ENCODE assay signal across 26 cellular contexts in genomic region chr10:58791137-58791536, GRCh38.
A peak's percentile ranks its signal among the peaks of the same experiment; 100 is the strongest.
DNase-seq lines count a peak whose midpoint lies in the region; ATAC-seq, FAIRE-seq and TF ChIP-seq lines count a peak whose summit lies in the region.
"Had no signal": no experiment of that assay in that cellular context is flagged by ENCODE, and none has a peak within 500 bp of the region (broad histone marks: within the 10 kb centered on the region; RNA-seq: fewer than 3 reads in every experiment).

No MANE protein-coding gene starts in this region.

- POLR2A ChIA-PET in A549 (lab: Yijun Ruan, JAX): no interaction called here
- POLR2A ChIA-PET in K562 (lab: Yijun Ruan, JAX): no interaction called here

- FAIRE-seq in A549 (lab: Jason Lieb, UNC): peak; percentile 49
- no peak for FAIRE-seq in K562 (lab: Jason Lieb, UNC)
- FAIRE-seq: A204.1, GM12891, GM19239 had no signal

- CTCF ChIA-PET in A549 (lab: Yijun Ruan, JAX): no interaction called here
- CTCF ChIA-PET in K562 (lab: Yijun Ruan, JAX; ENCODE audit: low intra/inter-chr PET ratio): no interaction called here

- H3K27ac ChIP-seq in A549 (peak overlapping the region in 1 of 2 experiments; percentile 34; a peak in 2 of 6 replicates), K562 (ENCODE audit: extremely low read depth, low read depth, low read length) (no peak overlapping the region)
- H3K27ac ChIP-seq: upper lobe of right lung, WERI-Rb-1 had no signal

- no peaks in the 10 kb centered on the region for H3K27me3 Mint-ChIP-seq in activated T-helper 17 cell treated with anti-CD3 and anti-CD28 coated beads, Interleukin-2, amount 50 U/mL, for 72 hours
- H3K27me3 Mint-ChIP-seq: natural killer cell treated with Interleukin-12 subunit alpha and Interleukin-12 subunit beta and Interleukin-15 and Interleukin-18, amount 100 ng/mL, for 72 hours; stimulated activated naive CD8-positive, alpha-beta T cell treated with anti-CD3 and anti-CD28 coated beads, Interleukin-15, amount 100 ng/mL, for 72 hours had no signal

- in situ Hi-C loops in K562 (cut with MboI): loop anchor here (25.0 kb wide), 1 partner anchor 1021 kb away; no protein-coding TSS in a partner anchor

- intact Hi-C loops in K562 (cut with micrococcal nuclease): no loop called here

- peak overlapping the region; percentile 12; the same call in 2 of the 3 replicates for H3K4me2 ChIP-seq in A549
- no peak overlapping the region for H3K4me2 ChIP-seq in K562 (ENCODE audit: insufficient read depth, low read length)

- no peaks in the 10 kb centered on the region for H3K4me1 Mint-ChIP-seq in activated T-helper 17 cell treated with anti-CD3 and anti-CD28 coated beads, Interleukin-2, amount 50 U/mL, for 72 hours
- H3K4me1 Mint-ChIP-seq: stimulated activated naive CD8-positive, alpha-beta T cell treated with anti-CD3 and anti-CD28 coated beads, Interleukin-15, amount 100 ng/mL, for 72 hours had no signal

- H3K4me3 ChIP-seq in A549 (no peak overlapping the region), K562 (no peak overlapping the region), fibroblast of villous mesenchyme (ENCODE audit: low read depth, low read length) (no peak overlapping the region)
- H3K4me3 ChIP-seq: upper lobe of right lung had no signal

- 74% methylated on average over 6 of the region's 6 CpGs for WGBS in A549 (ENCODE audit: missing lambda C conversion rate)
- 1% methylated on average over 6 of the region's 6 CpGs for WGBS in K562 (ENCODE audit: insufficient coverage, low coverage, missing lambda C conversion rate)

- ATAC-seq in A549 (no peak), K562 (no peak), GM21423 (IDR thresholded peaks at IDR 0.05; ENCODE audit: unreplicated experiment) (no peak)
- ATAC-seq in activated T-helper 17 cell treated with anti-CD3 and anti-CD28 coated beads, Interleukin-2, amount 50 U/mL, for 72 hours (replicated peaks): no peak
- ATAC-seq: left colon; natural killer cell treated with Interleukin-12 subunit alpha and Interleukin-12 subunit beta and Interleukin-15 and Interleukin-18, amount 100 ng/mL, for 72 hours; stimulated activated naive CD8-positive, alpha-beta T cell treated with anti-CD3 and anti-CD28 coated beads, Interleukin-15, amount 100 ng/mL, for 72 hours; T-helper 17 cell; upper lobe of right lung had no signal

- no peaks in the 10 kb centered on the region for H3K27me3 ChIP-seq in K562 (ENCODE audit: control insufficient read depth in 2 of 2, insufficient read depth in 2 of 2, low read length in 2 of 2)
- H3K27me3 ChIP-seq: upper lobe of right lung had no signal

- TF ChIP-seq POLR2A in A549 (IDR thresholded peaks at IDR 0.05; ENCODE audit: low read length) (no peak), K562 (conservative IDR thresholded peaks at IDR 0.05) (no peak)

- H4K20me1 ChIP-seq in K562 (replicated peaks; ENCODE audit: control insufficient read depth, insufficient read depth, low read length): no peaks in the 10 kb centered on the region

- no peak overlapping the region for H3K4me3 Mint-ChIP-seq in activated T-helper 17 cell treated with anti-CD3 and anti-CD28 coated beads, Interleukin-2, amount 50 U/mL, for 72 hours
- H3K4me3 Mint-ChIP-seq: mesothelial cell of epicardium; natural killer cell treated with Interleukin-12 subunit alpha and Interleukin-12 subunit beta and Interleukin-15 and Interleukin-18, amount 100 ng/mL, for 72 hours; stimulated activated naive CD8-positive, alpha-beta T cell treated with anti-CD3 and anti-CD28 coated beads, Interleukin-15, amount 100 ng/mL, for 72 hours; T-helper 17 cell had no signal

- DNase-seq in A549 (ENCODE audit: low read depth in 1 of 2, low spot score in 1 of 2) (no peak), K562 (ENCODE audit: extremely low read depth in 1 of 4, low spot score in 3 of 4) (no peak), fibroblast of villous mesenchyme (ENCODE audit: low read depth) (peak; percentile 30), amygdala (lab: John Stamatoyannopoulos, UW) (no peak), SK-N-DZ (ENCODE audit: low spot score) (no peak)
- DNase-seq: activated naive CD4-positive, alpha-beta T cell; C1 segment of cervical spinal cord; GF-D8; KBM-7; left colon; NCI-H1105; NCI-H524; posterior cingulate gyrus; stimulated activated CD4-positive, alpha-beta T cell treated with anti-CD3 and anti-CD28 coated beads, Interleukin-2, amount 100 ng/mL, for 48 hours; stimulated activated naive CD8-positive, alpha-beta T cell treated with anti-CD3 and anti-CD28 coated beads, Interleukin-15, amount 100 ng/mL, for 72 hours; T-helper 17 cell; upper lobe of right lung had no signal

- H3K9me3 Mint-ChIP-seq in activated T-helper 17 cell treated with anti-CD3 and anti-CD28 coated beads, Interleukin-2, amount 50 U/mL, for 72 hours: no peaks in the 10 kb centered on the region
- H3K9me3 Mint-ChIP-seq: natural killer cell treated with Interleukin-12 subunit alpha and Interleukin-12 subunit beta and Interleukin-15 and Interleukin-18, amount 100 ng/mL, for 72 hours; stimulated activated naive CD8-positive, alpha-beta T cell treated with anti-CD3 and anti-CD28 coated beads, Interleukin-15, amount 100 ng/mL, for 72 hours had no signal

- TF ChIP-seq RAD21 in A549 (conservative IDR thresholded peaks at IDR 0.05 in 1 of 2, IDR thresholded peaks at IDR 0.05 in 1 of 2) (no peak), Ishikawa (IDR thresholded peaks at IDR 0.05; ENCODE audit: low read depth) (no peak), K562 (CRISPR knock-in tag; conservative IDR thresholded peaks at IDR 0.05 in 1 of 2, IDR thresholded peaks at IDR 0.05 in 1 of 2) (no peak)

- TF ChIP-seq CTCF in A549 (IDR thresholded peaks at IDR 0.05): no peak
- TF ChIP-seq CTCF in K562 (IDR thresholded peaks at IDR 0.05 in 2 of 3, conservative IDR thresholded peaks at IDR 0.05 in 1 of 3; ENCODE audit: insufficient read depth in 2 of 3, low read depth in 1 of 3, low read length in 3 of 3): no peak
- no peak for TF ChIP-seq CTCF in fibroblast of villous mesenchyme (IDR thresholded peaks at IDR 0.05; ENCODE audit: insufficient read depth, low read depth, low read length)

- TF ChIP-seq EP300 in A549 (IDR thresholded peaks at IDR 0.05) (no peak), Ishikawa (IDR thresholded peaks at IDR 0.05; ENCODE audit: borderline replicate concordance) (no peak), K562 (IDR thresholded peaks at IDR 0.05; ENCODE audit: low read length) (no peak)

- no peaks in the 10 kb centered on the region for H3K36me3 ChIP-seq in K562 (ENCODE audit: control insufficient read depth, insufficient read depth, low read length)
- H3K36me3 ChIP-seq: upper lobe of right lung, WERI-Rb-1 had no signal

- no peaks in the 10 kb centered on the region for H3K9me1 ChIP-seq in K562 (ENCODE audit: control insufficient read depth, insufficient read depth, low read length)

- H3K79me2 ChIP-seq in K562 (ENCODE audit: control insufficient read depth, insufficient read depth, low read length): no peaks in the 10 kb centered on the region

- no TSS peak for BruUV-seq in K562 (replicated peaks; lab: Mats Ljungman, UMichigan)

- H3K4me1 ChIP-seq in A549 (peaks cover 28% of the 10 kb centered on the region), K562 (replicated peaks in 1 of 2; ENCODE audit: control insufficient read depth in 2 of 2, insufficient read depth in 2 of 2, low read length in 2 of 2) (no peaks in the 10 kb centered on the region)
- H3K4me1 ChIP-seq: upper lobe of right lung had no signal

- no peak overlapping the region for H3K27ac Mint-ChIP-seq in activated T-helper 17 cell treated with anti-CD3 and anti-CD28 coated beads, Interleukin-2, amount 50 U/mL, for 72 hours
- H3K27ac Mint-ChIP-seq: mesothelial cell of epicardium; natural killer cell treated with Interleukin-12 subunit alpha and Interleukin-12 subunit beta and Interleukin-15 and Interleukin-18, amount 100 ng/mL, for 72 hours; stimulated activated naive CD8-positive, alpha-beta T cell treated with anti-CD3 and anti-CD28 coated beads, Interleukin-15, amount 100 ng/mL, for 72 hours; T-helper 17 cell had no signal

- H2AFZ ChIP-seq in K562 (ENCODE audit: low read depth, low read length): no peak overlapping the region

- no peaks in the 10 kb centered on the region for H3K36me3 Mint-ChIP-seq in activated T-helper 17 cell treated with anti-CD3 and anti-CD28 coated beads, Interleukin-2, amount 50 U/mL, for 72 hours (ENCODE audit: low read depth)
- H3K36me3 Mint-ChIP-seq: natural killer cell treated with Interleukin-12 subunit alpha and Interleukin-12 subunit beta and Interleukin-15 and Interleukin-18, amount 100 ng/mL, for 72 hours had no signal

- H3K9me3 ChIP-seq in A549 (no peaks in the 10 kb centered on the region), K562 (replicated peaks; ENCODE audit: control insufficient read depth, insufficient read depth, low read depth, low read length) (no peaks in the 10 kb centered on the region)
- H3K9me3 ChIP-seq: upper lobe of right lung had no signal

- H3K9ac ChIP-seq in K562 (ENCODE audit: insufficient read depth in 1 of 2, low read depth in 2 of 2, low read length in 2 of 2): no peak overlapping the region

TF ChIP-seq in A549, 52 proteins besides CTCF, POLR2A, EP300 and RAD21 (continues in another document):
- no peak for TF ChIP-seq JUN (IDR thresholded peaks at IDR 0.05)
- no peak for TF ChIP-seq USF2 (IDR thresholded peaks at IDR 0.05)

TF ChIP-seq in Ishikawa, 13 proteins besides CTCF, POLR2A, EP300 and RAD21:
- TF ChIP-seq TAF1 (IDR thresholded peaks at IDR 0.05; ENCODE audit: low read depth) (no peak), ZBTB7A (IDR thresholded peaks at IDR 0.05; ENCODE audit: low read depth) (no peak), EGR1 (IDR thresholded peaks at IDR 0.05) (no peak), CEBPB (IDR thresholded peaks at IDR 0.05) (peak; percentile 82), CREB1 (IDR thresholded peaks at IDR 0.05; ENCODE audit: low read depth) (no peak), TEAD4 (IDR thresholded peaks at IDR 0.05) (no peak), FOXM1 (IDR thresholded peaks at IDR 0.05; ENCODE audit: borderline replicate concordance, low read depth) (no peak), MAX (IDR thresholded peaks at IDR 0.05) (no peak)

TF ChIP-seq in K562, 482 proteins besides CTCF, POLR2A, EP300 and RAD21:
- no peak for TF ChIP-seq CEBPG (CRISPR knock-in tag; IDR thresholded peaks at IDR 0.05)
- peak in 1 of 2 experiments; percentile 83; a peak in 2 of 4 replicates for TF ChIP-seq CEBPG (tag; conservative IDR thresholded peaks at IDR 0.05 in 1 of 2, IDR thresholded peaks at IDR 0.05 in 1 of 2)
- no peak for TF ChIP-seq CCNT2 (IDR thresholded peaks at IDR 0.05; ENCODE audit: borderline replicate concordance, extremely low read depth, insufficient read length, low read depth, low read length)
- no peak for TF ChIP-seq NR4A1 (CRISPR knock-in tag; IDR thresholded peaks at IDR 0.05)
- no peak for TF ChIP-seq NR4A1 (tag; IDR thresholded peaks at IDR 0.05)
- TF ChIP-seq CEBPB (tag; IDR thresholded peaks at IDR 0.05): peak; percentile 62; the same call in 1 of the 2 replicates

Comparison
In these comparisons a context has a peak if more than half of its experiments do, and no peak if none do; other contexts are left out.
1. Of the 35 proteins assayed by ChIP-seq in both K562 and A549: peak only in K562: none; only in A549: none; in both: CEBPB; in neither: 34.